In the genomic region with DNA sequence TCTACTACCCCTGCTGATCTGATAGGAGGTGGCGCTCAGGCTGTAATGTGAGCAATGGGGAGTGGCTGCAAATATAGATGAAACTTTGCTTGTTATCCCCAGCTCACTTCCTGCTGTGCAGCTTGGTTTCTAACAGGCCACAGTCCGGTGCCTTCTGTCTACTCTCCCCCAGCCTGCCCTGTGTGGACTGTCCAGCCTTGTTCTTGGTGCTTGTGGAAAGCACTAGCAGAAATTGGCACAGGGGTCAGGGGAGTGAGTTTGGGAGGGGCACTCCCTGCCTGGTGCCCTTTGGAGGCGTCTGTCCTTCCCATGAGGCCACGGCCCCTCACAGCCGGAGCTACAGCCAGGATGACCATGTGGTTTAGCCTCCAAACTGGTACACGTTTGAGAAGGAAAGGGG, we compare ENCODE assay signal across 1 cellular context.
TF ChIP-seq lines count a peak whose summit lies in the region.

No MANE protein-coding gene starts in this region.

TF ChIP-seq in HEK293T, 16 proteins besides CTCF, POLR2A, EP300 and RAD21:
- no peak for TF ChIP-seq FOXA1 (IDR thresholded peaks at IDR 0.05)
- no peak for TF ChIP-seq SP1 (IDR thresholded peaks at IDR 0.05)
- no peak for TF ChIP-seq TARDBP (IDR thresholded peaks at IDR 0.05)
- no peak for TF ChIP-seq CTBP1 (IDR thresholded peaks at IDR 0.05; ENCODE audit: borderline replicate concordance)
- TF ChIP-seq ELF4 (IDR thresholded peaks at IDR 0.05) = no peak
- TF ChIP-seq L3MBTL2 (conservative IDR thresholded peaks at IDR 0.05) = no peak
- no peak for TF ChIP-seq HDGF (IDR thresholded peaks at IDR 0.05; ENCODE audit: borderline replicate concordance)
- no peak for TF ChIP-seq ZNF384 (IDR thresholded peaks at IDR 0.05)
- no peak for TF ChIP-seq LEF1 (IDR thresholded peaks at IDR 0.05; ENCODE audit: borderline replicate concordance)
- TF ChIP-seq BHLHE40 (IDR thresholded peaks at IDR 0.05; ENCODE audit: borderline replicate concordance) = no peak
- TF ChIP-seq, protein P1, sequence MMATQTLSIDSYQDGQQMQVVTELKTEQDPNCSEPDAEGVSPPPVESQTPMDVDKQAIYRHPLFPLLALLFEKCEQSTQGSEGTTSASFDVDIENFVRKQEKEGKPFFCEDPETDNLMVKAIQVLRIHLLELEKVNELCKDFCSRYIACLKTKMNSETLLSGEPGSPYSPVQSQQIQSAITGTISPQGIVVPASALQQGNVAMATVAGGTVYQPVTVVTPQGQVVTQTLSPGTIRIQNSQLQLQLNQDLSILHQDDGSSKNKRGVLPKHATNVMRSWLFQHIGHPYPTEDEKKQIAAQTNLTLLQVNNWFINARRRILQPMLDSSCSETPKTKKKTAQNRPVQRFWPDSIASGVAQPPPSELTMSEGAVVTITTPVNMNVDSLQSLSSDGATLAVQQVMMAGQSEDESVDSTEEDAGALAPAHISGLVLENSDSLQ (IDR thresholded peaks at IDR 0.05) = no peak
- TF ChIP-seq FOXM1 (IDR thresholded peaks at IDR 0.05; ENCODE audit: borderline replicate concordance) = no peak
- no peak for TF ChIP-seq FOXK2 (IDR thresholded peaks at IDR 0.05)
- TF ChIP-seq SUZ12 (IDR thresholded peaks at IDR 0.05) = no peak
- no peak for TF ChIP-seq NFRKB (IDR thresholded peaks at IDR 0.05)
- no peak for TF ChIP-seq ARNT (IDR thresholded peaks at IDR 0.05)
